Comparison of ENCODE assay signal across 10 cellular contexts in genomic region chr12:38921025-38921677, GRCh38. TPM values are rescaled to one million over a fixed set of nuclear protein-coding genes. Genes with fewer than 3 reads are reported as not detected.
DNase-seq lines count a peak whose midpoint lies in the region; ATAC-seq, FAIRE-seq and TF ChIP-seq lines count a peak whose summit lies in the region.
"Had no signal": no experiment of that assay in that cellular context is flagged by ENCODE, and none has a peak within 500 bp of the region (broad histone marks: within the 10 kb centered on the region; RNA-seq: fewer than 3 reads in every experiment).

No MANE protein-coding gene starts in this region.

- DNase-seq in D721Med (ENCODE audit: insufficient read length, low spot score), result no peak
- DNase-seq in NOMO-1 treated with dmso at 0.1 percent for 144 hours (lab: John Stamatoyannopoulos, UW; ENCODE audit: unreplicated experiment), result peak; percentile 32
- DNase-seq in astrocyte of the hippocampus (ENCODE audit: low read depth, low spot score), result peak; percentile 85
- peak; percentile 86 for DNase-seq in kidney glomerular epithelial cell (lab: John Stamatoyannopoulos, UW)
- DNase-seq in CD8-positive, alpha-beta memory T cell, result no peak
- no peak for DNase-seq in retina
- DNase-seq: activated B cell treated with CpG ODN at 0.5 μM for 24 hours had no signal

- no peak for FAIRE-seq in D721Med (lab: Jason Lieb, UNC)

- peaks cover 0 to 4% (median 0%) of the 10 kb centered on the region in 5 donors for H3K9me3 Mint-ChIP-seq in CD8-positive, alpha-beta memory T cell
- H3K9me3 Mint-ChIP-seq: activated B cell treated with CpG ODN at 0.5 μM for 24 hours had no signal

- no peaks in the 10 kb centered on the region for H3K27me3 ChIP-seq in CD8-positive, alpha-beta memory T cell (ENCODE audit: insufficient read depth, low read length, poor library complexity, severe bottlenecking)

- H3K4me3 Mint-ChIP-seq in CD8-positive, alpha-beta memory T cell, result no peak overlapping the region
- H3K4me3 Mint-ChIP-seq: activated B cell treated with CpG ODN at 0.5 μM for 24 hours had no signal

- no peak overlapping the region for H3K27ac Mint-ChIP-seq in CD8-positive, alpha-beta memory T cell
- H3K27ac Mint-ChIP-seq: activated B cell treated with CpG ODN at 0.5 μM for 24 hours had no signal

- no peaks in the 10 kb centered on the region for H3K4me1 Mint-ChIP-seq in CD8-positive, alpha-beta memory T cell
- H3K4me1 Mint-ChIP-seq: activated B cell treated with CpG ODN at 0.5 μM for 24 hours had no signal

- ATAC-seq in GM19324 (IDR thresholded peaks at IDR 0.05; ENCODE audit: low FRiP score, unreplicated experiment) (peak; percentile 82), HG03354 (IDR thresholded peaks at IDR 0.05; ENCODE audit: poor library complexity, severe bottlenecking, unreplicated experiment) (peak; percentile 99)

- H3K27me3 Mint-ChIP-seq in CD8-positive, alpha-beta memory T cell, result no peaks in the 10 kb centered on the region
- H3K27me3 Mint-ChIP-seq: activated B cell treated with CpG ODN at 0.5 μM for 24 hours had no signal

- H3K27ac ChIP-seq in CD8-positive, alpha-beta memory T cell (ENCODE audit: low read depth, low read length), result no peak overlapping the region
- H3K27ac ChIP-seq: skin epidermis had no signal

- CTCF ChIA-PET in CD8-positive, alpha-beta memory T cell (lab: Charles Lee), result interaction anchor here (0.8 to 1.1 kb wide), 2 partner anchors 14 to 18 kb away, joined by 3 read pairs; no protein-coding TSS in a partner anchor

- H3K9me3 ChIP-seq in CD8-positive, alpha-beta memory T cell (ENCODE audit: low read length), result no peaks in the 10 kb centered on the region

- POLR2A ChIA-PET in CD8-positive, alpha-beta memory T cell (lab: Charles Lee), result no interaction called here

- TF ChIP-seq CTCF in D721Med (IDR thresholded peaks at IDR 0.05; ENCODE audit: insufficient read depth, missing control alignments), result peak; percentile 84

- no peak overlapping the region for H3K4me3 ChIP-seq in CD8-positive, alpha-beta memory T cell (ENCODE audit: low read length)
- H3K4me3 ChIP-seq: skin epidermis had no signal

- H3K36me3 Mint-ChIP-seq in CD8-positive, alpha-beta memory T cell, result no peaks in the 10 kb centered on the region

- H3K36me3 ChIP-seq in CD8-positive, alpha-beta memory T cell (ENCODE audit: insufficient read depth, low read length), result no peaks in the 10 kb centered on the region

- H3K4me1 ChIP-seq in CD8-positive, alpha-beta memory T cell (ENCODE audit: insufficient read depth, low read length), result no peaks in the 10 kb centered on the region

RNA-seq across cellular contexts. Expression of gene CPNE8, which starts 15.8 kb away (rescaled TPM):
- 1 to 10 TPM; 5.9 to 6.3 TPM for total RNA-seq in CD8-positive, alpha-beta memory T cell
- polyA plus RNA-seq in CD8-positive, alpha-beta memory T cell, result 2.1 TPM

Comparison
In these comparisons a context has a peak if more than half of its experiments do, and no peak if none do; other contexts are left out.
1. DNase-seq: peak in NOMO-1 treated with dmso at 0.1 percent for 144 hours (single experiment), astrocyte of the hippocampus (single experiment) and kidney glomerular epithelial cell (single experiment); none in D721Med (single experiment), CD8-positive, alpha-beta memory T cell (0 of 5) and retina (single experiment).